Comparison of ENCODE assay signal across 20 cellular contexts in the genomic region with DNA sequence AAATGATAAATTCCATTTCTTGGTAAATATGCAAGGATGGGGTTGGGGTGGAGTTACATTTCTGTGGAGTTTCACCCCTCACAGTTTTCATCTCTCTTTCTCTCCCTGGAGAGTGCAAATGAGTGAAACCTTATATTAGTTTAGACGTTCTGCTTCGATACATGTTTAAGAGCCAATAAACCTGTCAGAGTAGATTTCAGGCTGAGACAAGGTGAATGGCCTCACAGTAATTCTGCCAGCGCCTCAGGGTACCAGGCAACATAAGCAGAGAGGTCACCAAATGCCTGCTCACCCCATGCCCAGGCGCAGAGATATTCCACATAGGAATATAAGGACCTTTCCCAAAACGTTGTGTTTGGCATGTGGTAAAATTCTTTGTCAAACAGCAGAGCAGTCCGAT.
DNase-seq lines count a peak whose midpoint lies in the region; ATAC-seq and TF ChIP-seq lines count a peak whose summit lies in the region.
"Had no signal": no experiment of that assay in that cellular context is flagged by ENCODE, and none has a peak within 500 bp of the region (broad histone marks: within the 10 kb centered on the region; RNA-seq: fewer than 3 reads in every experiment).

No MANE protein-coding gene starts in this region.

- WGBS in spleen, 5 donors: 83 to 93% (median 83%) methylated on average over 6 of the region's 6 CpGs

- TF ChIP-seq CTCF in neural progenitor cell (IDR thresholded peaks at IDR 0.05) (no peak), MCF 10A (IDR thresholded peaks at IDR 0.05; ENCODE audit: unreplicated experiment) (no peak), spleen (IDR thresholded peaks at IDR 0.05 in 8 of 11, conservative IDR thresholded peaks at IDR 0.05 in 3 of 11) (no peak)

- H3K36me3 ChIP-seq in neural progenitor cell (no peaks in the 10 kb centered on the region), spleen (no peaks in the 10 kb centered on the region)
- H3K36me3 ChIP-seq: heart left ventricle, MG63 had no signal

- no peak overlapping the region for H3K27ac ChIP-seq in neural progenitor cell
- no peak overlapping the region for H3K27ac ChIP-seq in spleen
- H3K27ac ChIP-seq: BLaER1, GM23248, heart left ventricle had no signal

- H3K4me3 ChIP-seq in neural progenitor cell (no peak overlapping the region), spleen (no peak overlapping the region)
- H3K4me3 ChIP-seq: BLaER1, GM23248, heart left ventricle, MG63 had no signal

- intact Hi-C loops in MCF 10A (cut with micrococcal nuclease) (loop anchor here (1.0 kb wide), 1 partner anchor 334 kb away; no protein-coding TSS in a partner anchor), spleen (cut with DNase I; ENCODE audit: low total_unique reads) (no loop called here)

- no peaks in the 10 kb centered on the region for H3K27me3 Mint-ChIP-seq in neural progenitor cell (ENCODE audit: insufficient read depth, low read depth)
- peaks cover 4% of the 10 kb centered on the region for H3K27me3 Mint-ChIP-seq in MCF 10A (ENCODE audit: insufficient read depth, unreplicated experiment)

- H3K27ac Mint-ChIP-seq in neural progenitor cell: no peak overlapping the region
- no peak overlapping the region for H3K27ac Mint-ChIP-seq in MCF 10A (ENCODE audit: low read depth, unreplicated experiment)
- H3K27ac Mint-ChIP-seq: activated CD4-positive, alpha-beta T cell treated with anti-CD3 and anti-CD28 coated beads, Interleukin-2, amount 10 ng/mL, durations not matched to agents 24 days and 14 days; activated T-cell treated with anti-CD3 and anti-CD28 coated beads, Interleukin-2, amount 50 U/mL, for 24 hours; naive B cell had no signal

- POLR2A ChIA-PET in MCF 10A (lab: Yijun Ruan, JAX): interaction anchor here (0.6 kb wide), 1 partner anchor 64 kb away, joined by 3 read pairs; no protein-coding TSS in a partner anchor

- no peaks in the 10 kb centered on the region for H4K20me1 ChIP-seq in neural progenitor cell (ENCODE audit: low read depth)
- H4K20me1 ChIP-seq: BLaER1 had no signal

- no TSS peak for BruUV-seq in MCF 10A (replicated peaks; lab: Mats Ljungman, UMichigan)

- H3F3A ChIP-seq in neural progenitor cell (ENCODE audit: low read depth): no peaks in the 10 kb centered on the region

- CTCF ChIA-PET in MCF 10A (lab: Yijun Ruan, JAX): interaction anchor here (0.9 kb wide), 1 partner anchor 32 kb away, joined by 3 read pairs; no protein-coding TSS in a partner anchor

- ATAC-seq in HG03342 (IDR thresholded peaks at IDR 0.05; ENCODE audit: unreplicated experiment): no peak
- ATAC-seq: Right ventricle myocardium inferior had no signal

- no peaks in the 10 kb centered on the region for H3K9me3 ChIP-seq in neural progenitor cell (ENCODE audit: low read depth)
- peaks cover 0 to 8% (median 0%) of the 10 kb centered on the region in 8 donors for H3K9me3 ChIP-seq in spleen
- H3K9me3 ChIP-seq: MG63 had no signal

- no peak overlapping the region for H2AFZ ChIP-seq in neural progenitor cell (replicated peaks)
- H2AFZ ChIP-seq: GM23248 had no signal

- no peak for TF ChIP-seq POLR2A in spleen (IDR thresholded peaks at IDR 0.05)

- peak overlapping the region; percentile 23 for H3K4me3 Mint-ChIP-seq in neural progenitor cell
- H3K4me3 Mint-ChIP-seq in MCF 10A (ENCODE audit: unreplicated experiment): no peak overlapping the region
- H3K4me3 Mint-ChIP-seq: activated CD4-positive, alpha-beta T cell treated with anti-CD3 and anti-CD28 coated beads, Interleukin-2, amount 10 ng/mL, durations not matched to agents 24 days and 14 days; activated T-cell treated with anti-CD3 and anti-CD28 coated beads, Interleukin-2, amount 50 U/mL, for 24 hours; naive B cell had no signal

- H3K9me3 Mint-ChIP-seq in neural progenitor cell (peaks cover 2% of the 10 kb centered on the region), MCF 10A (ENCODE audit: unreplicated experiment) (no peaks in the 10 kb centered on the region)

- H3K4me1 ChIP-seq in neural progenitor cell (peaks cover 6% of the 10 kb centered on the region), spleen (no peaks in the 10 kb centered on the region)

- no peaks in the 10 kb centered on the region for H3K27me3 ChIP-seq in neural progenitor cell
- no peaks in the 10 kb centered on the region for H3K27me3 ChIP-seq in spleen (replicated peaks in 1 of 7)
- H3K27me3 ChIP-seq: BLaER1, heart left ventricle, MG63 had no signal

- no peaks in the 10 kb centered on the region for H3K79me2 ChIP-seq in neural progenitor cell (ENCODE audit: low read depth)

- DNase-seq in DMS79 treated with DMSO at 0.1 percent for 48 hours (lab: John Stamatoyannopoulos, UW): peak; percentile 87
- peak; percentile 10 for DNase-seq in NCI-H2029 treated with DMSO at 0.1 percent for 48 hours (lab: John Stamatoyannopoulos, UW)
- peak; percentile 28 to 40 for DNase-seq in SHP77 (lab: John Stamatoyannopoulos, UW)
- DNase-seq in neural progenitor cell (ENCODE audit: low spot score): no peak
- DNase-seq in MCF 10A (ENCODE audit: unreplicated experiment): no peak
- no peak for DNase-seq in spleen
- no peak for DNase-seq in GM03348 (ENCODE audit: low spot score)
- DNase-seq: activated CD4-positive, alpha-beta T cell treated with anti-CD3 and anti-CD28 coated beads, Interleukin-2, amount 10 ng/mL, durations not matched to agents 24 days and 14 days; activated T-cell treated with anti-CD3 and anti-CD28 coated beads, Interleukin-2, amount 50 U/mL, for 24 hours; GDM1; GM23248; heart left ventricle; left cardiac atrium; MG63; naive B cell; NCI-H82; stimulated activated CD4-positive, alpha-beta T cell treated with anti-CD3 and anti-CD28 coated beads, Interleukin-2, amount 100 ng/mL, for 48 hours had no signal

- H3K4me2 ChIP-seq in neural progenitor cell: no peak overlapping the region
- H3K4me2 ChIP-seq: BLaER1 had no signal

- H3K4me1 Mint-ChIP-seq in neural progenitor cell (peaks cover 10% of the 10 kb centered on the region), MCF 10A (ENCODE audit: insufficient read depth, unreplicated experiment) (no peaks in the 10 kb centered on the region)
- H3K4me1 Mint-ChIP-seq: naive B cell had no signal

- no peak overlapping the region for H3K9ac ChIP-seq in neural progenitor cell
- H3K9ac ChIP-seq: BLaER1, GM23248 had no signal

- H3K36me3 Mint-ChIP-seq in neural progenitor cell (no peaks in the 10 kb centered on the region), MCF 10A (ENCODE audit: insufficient read depth, unreplicated experiment) (no peaks in the 10 kb centered on the region)
- H3K36me3 Mint-ChIP-seq: naive B cell had no signal

Comparison
In these comparisons a context has a peak if more than half of its experiments do, and no peak if none do; other contexts are left out.
1. DNase-seq: peak in DMS79 treated with DMSO at 0.1 percent for 48 hours (single experiment), NCI-H2029 treated with DMSO at 0.1 percent for 48 hours (single experiment) and SHP77 (2 of 2); none in neural progenitor cell (single experiment), MCF 10A (single experiment), spleen (single experiment) and GM03348 (single experiment).